Comparison of ENCODE assay signal across 13 cellular contexts in the genomic region with DNA sequence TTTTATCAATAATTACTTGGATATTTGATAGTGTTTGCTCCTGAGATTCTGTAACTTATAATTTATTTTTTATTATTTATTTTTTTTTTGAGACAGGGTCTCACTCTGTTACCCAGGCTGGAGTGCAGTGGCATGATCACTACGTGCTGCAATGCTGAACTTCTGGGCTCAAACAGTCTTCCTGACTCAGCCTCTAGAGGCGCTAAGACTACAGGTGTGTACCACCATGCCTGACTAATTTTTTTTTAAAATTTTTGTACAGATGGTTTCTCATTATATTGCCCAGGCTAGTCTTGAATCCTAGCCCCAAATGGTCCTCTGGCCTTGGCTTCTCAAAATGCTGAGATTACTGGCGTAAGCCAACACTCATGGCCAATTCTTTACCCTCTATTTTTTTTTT.
DNase-seq lines count a peak whose midpoint lies in the region; ATAC-seq and TF ChIP-seq lines count a peak whose summit lies in the region.
"Had no signal": no experiment of that assay in that cellular context is flagged by ENCODE, and none has a peak within 500 bp of the region (broad histone marks: within the 10 kb centered on the region; RNA-seq: fewer than 3 reads in every experiment).

No MANE protein-coding gene starts in this region.

- no peak overlapping the region for H3K4me3 Mint-ChIP-seq in H9
- no peak overlapping the region for H3K4me3 Mint-ChIP-seq in activated T-cell treated with anti-CD3 and anti-CD28 coated beads, Interleukin-2, amount 50 U/mL, for 24 hours
- no peak overlapping the region for H3K4me3 Mint-ChIP-seq in activated CD8-positive, alpha-beta T cell treated with anti-CD3 and anti-CD28 coated beads for 36 hours

- no peaks in the 10 kb centered on the region for H3K36me3 ChIP-seq in OCI-LY3 (replicated peaks; ENCODE audit: low read depth, low read length)

- H3K9me3 ChIP-seq in H9 (ENCODE audit: control insufficient read depth, low read depth, low read length) (no peaks in the 10 kb centered on the region), OCI-LY3 (ENCODE audit: insufficient read depth, low read length) (no peaks in the 10 kb centered on the region)
- H3K9me3 ChIP-seq: psoas muscle had no signal

- POLR2A ChIA-PET in activated CD8-positive, alpha-beta T cell treated with anti-CD3 and anti-CD28 coated beads for 36 hours (lab: Charles Lee), result no interaction called here

- H3K27me3 ChIP-seq in H9 (ENCODE audit: insufficient read depth, low read length) (no peaks in the 10 kb centered on the region), OCI-LY3 (ENCODE audit: low read depth, low read length) (no peaks in the 10 kb centered on the region)

- H4K91ac ChIP-seq in H9 (ENCODE audit: insufficient read length, low read depth, low read length), result no peak overlapping the region

- no peak overlapping the region for H2AFZ ChIP-seq in H9 (ENCODE audit: low read length)
- no peak overlapping the region for H2AFZ ChIP-seq in OCI-LY3 (ENCODE audit: low read depth, low read length)

- no peak overlapping the region for H3K9ac ChIP-seq in H9 (ENCODE audit: extremely low read depth, insufficient read length, low read length)
- H3K9ac ChIP-seq in OCI-LY3 (ENCODE audit: low read length), result no peak overlapping the region

- H3T11ph ChIP-seq in H9 (ENCODE audit: low read length), result no peak overlapping the region

- no peak overlapping the region for H2BK20ac ChIP-seq in H9 (ENCODE audit: low read depth, low read length, poor library complexity, severe bottlenecking)

- no peaks in the 10 kb centered on the region for H3K36me3 Mint-ChIP-seq in H9 (ENCODE audit: insufficient read depth in 1 of 3, low read depth in 3 of 3)
- H3K36me3 Mint-ChIP-seq in activated T-cell treated with anti-CD3 and anti-CD28 coated beads, Interleukin-2, amount 50 U/mL, for 24 hours (ENCODE audit: low read depth), result no peaks in the 10 kb centered on the region
- H3K36me3 Mint-ChIP-seq in activated CD8-positive, alpha-beta T cell treated with anti-CD3 and anti-CD28 coated beads for 36 hours (ENCODE audit: low read depth), result no peaks in the 10 kb centered on the region

- TF ChIP-seq CTCF in GM12873 (IDR thresholded peaks at IDR 0.05; ENCODE audit: insufficient read depth, low read depth, low read length, missing control alignments) (peak; percentile 31), H9 (conservative IDR thresholded peaks at IDR 0.05) (peak; percentile 70), OCI-LY3 (IDR thresholded peaks at IDR 0.05; ENCODE audit: low read depth, low read length) (peak; percentile 26)
- no peak for TF ChIP-seq CTCF in activated CD8-positive, alpha-beta T cell treated with anti-CD3 and anti-CD28 coated beads for 36 hours (IDR thresholded peaks at IDR 0.05)

- no peak overlapping the region for H2AK5ac ChIP-seq in H9 (ENCODE audit: insufficient read length, low read length)

- no peak overlapping the region for H3K27ac ChIP-seq in H9 (ENCODE audit: insufficient read length, low read depth, low read length)
- H3K27ac ChIP-seq in OCI-LY3 (ENCODE audit: low read length), result no peak overlapping the region
- H3K27ac ChIP-seq: psoas muscle had no signal

- H3K56ac ChIP-seq in H9 (ENCODE audit: insufficient read length, low read depth, low read length), result no peak overlapping the region

- WGBS in H9 (ENCODE audit: extremely low coverage, insufficient read length, low lambda C conversion rate), result no CpG with 5 or more reads among the region's 3 CpGs

- H2BK12ac ChIP-seq in H9 (ENCODE audit: insufficient read length, low read depth, low read length), result no peak overlapping the region

- H3K27me3 Mint-ChIP-seq in H9 (ENCODE audit: low read depth), result no peaks in the 10 kb centered on the region
- no peaks in the 10 kb centered on the region for H3K27me3 Mint-ChIP-seq in activated T-cell treated with anti-CD3 and anti-CD28 coated beads, Interleukin-2, amount 50 U/mL, for 24 hours
- H3K27me3 Mint-ChIP-seq in activated CD8-positive, alpha-beta T cell treated with anti-CD3 and anti-CD28 coated beads for 36 hours, result no peaks in the 10 kb centered on the region

- H4K20me1 ChIP-seq in H9 (ENCODE audit: control insufficient read depth, insufficient read depth, insufficient read length), result no peaks in the 10 kb centered on the region
- H4K20me1 ChIP-seq in OCI-LY3 (ENCODE audit: insufficient read depth, low read length), result no peaks in the 10 kb centered on the region

- no peak overlapping the region for H3K14ac ChIP-seq in H9 (ENCODE audit: insufficient read depth, low read length)

- CTCF ChIA-PET in activated CD8-positive, alpha-beta T cell treated with anti-CD3 and anti-CD28 coated beads for 36 hours (lab: Charles Lee), result no interaction called here

- no peaks in the 10 kb centered on the region for H3K23me2 ChIP-seq in H9 (ENCODE audit: insufficient read length, low read depth, low read length, poor library complexity, severe bottlenecking)

- intact Hi-C loops in activated CD8-positive, alpha-beta T cell treated with anti-CD3 and anti-CD28 coated beads for 36 hours (cut with micrococcal nuclease), result no loop called here

- ATAC-seq in activated CD8-positive, alpha-beta T cell treated with anti-CD3 and anti-CD28 coated beads for 36 hours, result no peak
- ATAC-seq: psoas muscle had no signal

- no peak overlapping the region for H3K18ac ChIP-seq in H9 (ENCODE audit: insufficient read length, low read depth, low read length)

- H4K8ac ChIP-seq in H9 (replicated peaks; ENCODE audit: insufficient read length, low read depth, low read length), result no peak overlapping the region

- peak; percentile 46 for DNase-seq in H9
- peak; percentile 11 for DNase-seq in iPS DF 4.7 (ENCODE audit: extremely low read depth, low spot score)
- DNase-seq in activated T-cell treated with anti-CD3 and anti-CD28 coated beads, Interleukin-2, amount 50 U/mL, for 24 hours, result no peak
- no peak for DNase-seq in DMS153 treated with DMSO at 0.1 percent for 48 hours (lab: John Stamatoyannopoulos, UW; ENCODE audit: unreplicated experiment)
- no peak for DNase-seq in activated CD8-positive, alpha-beta T cell treated with anti-CD3 and anti-CD28 coated beads for 36 hours
- DNase-seq in NCI-H1105 (lab: John Stamatoyannopoulos, UW), result no peak
- DNase-seq: activated T-cell treated with anti-CD3 and anti-CD28 coated beads, Interleukin-2, amount 50 U/mL, for 48 hours; hypothalamus; psoas muscle; SHP77; stimulated activated naive CD4-positive, alpha-beta T cell had no signal

- H4K5ac ChIP-seq in H9 (ENCODE audit: insufficient read length, low read depth, low read length), result no peak overlapping the region

- H3K4me1 Mint-ChIP-seq in H9, result peaks cover 6 to 12% of the 10 kb centered on the region in 2 experiments; a peak in 3 of 4 replicates
- H3K4me1 Mint-ChIP-seq in activated T-cell treated with anti-CD3 and anti-CD28 coated beads, Interleukin-2, amount 50 U/mL, for 24 hours (ENCODE audit: low read depth), result no peaks in the 10 kb centered on the region
- H3K4me1 Mint-ChIP-seq in activated CD8-positive, alpha-beta T cell treated with anti-CD3 and anti-CD28 coated beads for 36 hours (ENCODE audit: low read depth), result no peaks in the 10 kb centered on the region

- no peak overlapping the region for H3K4ac ChIP-seq in H9 (ENCODE audit: low read depth, low read length)

- H3K4me3 ChIP-seq in OCI-LY3 (ENCODE audit: low read length), result no peak overlapping the region
- H3K4me3 ChIP-seq: psoas muscle had no signal

- H2BK5ac ChIP-seq in H9 (ENCODE audit: insufficient read length, low read length), result no peak overlapping the region

- no peak overlapping the region for H2BK120ac ChIP-seq in H9 (ENCODE audit: low read depth, low read length, poor library complexity, severe bottlenecking)

- no peaks in the 10 kb centered on the region for H3K79me1 ChIP-seq in H9 (ENCODE audit: insufficient read depth, low read depth, low read length, poor library complexity, severe bottlenecking)

- H3K27ac Mint-ChIP-seq in H9, result no peak overlapping the region
- no peak overlapping the region for H3K27ac Mint-ChIP-seq in activated T-cell treated with anti-CD3 and anti-CD28 coated beads, Interleukin-2, amount 50 U/mL, for 24 hours
- H3K27ac Mint-ChIP-seq in activated CD8-positive, alpha-beta T cell treated with anti-CD3 and anti-CD28 coated beads for 36 hours, result no peak overlapping the region

- H3K4me2 ChIP-seq in H9 (ENCODE audit: insufficient read depth, insufficient read length, low read length), result no peak overlapping the region
- no peak overlapping the region for H3K4me2 ChIP-seq in OCI-LY3 (ENCODE audit: low read length)

- H2BK15ac ChIP-seq in H9 (ENCODE audit: low read depth, low read length), result no peak overlapping the region

- no peaks in the 10 kb centered on the region; a peak in 1 of 5 replicates for H3K9me3 Mint-ChIP-seq in H9
- H3K9me3 Mint-ChIP-seq in activated T-cell treated with anti-CD3 and anti-CD28 coated beads, Interleukin-2, amount 50 U/mL, for 24 hours, result peaks cover 2% of the 10 kb centered on the region
- peaks cover 2% of the 10 kb centered on the region for H3K9me3 Mint-ChIP-seq in activated CD8-positive, alpha-beta T cell treated with anti-CD3 and anti-CD28 coated beads for 36 hours

- 0 out of 2 replicates have a peak, but pooled peaks cover 2% of the 10 kb centered on the region for H3K4me1 ChIP-seq in H9 (ENCODE audit: insufficient read depth, low read length)
- no peaks in the 10 kb centered on the region for H3K4me1 ChIP-seq in OCI-LY3 (ENCODE audit: low read length)
- H3K4me1 ChIP-seq: psoas muscle had no signal

- H3K79me2 ChIP-seq in H9 (ENCODE audit: insufficient read depth, low read length) (no peaks in the 10 kb centered on the region), OCI-LY3 (ENCODE audit: low read length) (no peaks in the 10 kb centered on the region)

- H3K23ac ChIP-seq in H9 (ENCODE audit: insufficient read length, low read depth, low read length), result no peak overlapping the region

Comparison
In these comparisons a context has a peak if more than half of its experiments do, and no peak if none do; other contexts are left out.
1. DNase-seq: peak in H9 (single experiment) and iPS DF 4.7 (single experiment); none in activated T-cell treated with anti-CD3 and anti-CD28 coated beads, Interleukin-2, amount 50 U/mL, for 24 hours (single experiment), DMS153 treated with DMSO at 0.1 percent for 48 hours (single experiment), activated CD8-positive, alpha-beta T cell treated with anti-CD3 and anti-CD28 coated beads for 36 hours (single experiment) and NCI-H1105 (single experiment).